ENCODE assay signal across 8 cellular contexts in the genomic region with DNA sequence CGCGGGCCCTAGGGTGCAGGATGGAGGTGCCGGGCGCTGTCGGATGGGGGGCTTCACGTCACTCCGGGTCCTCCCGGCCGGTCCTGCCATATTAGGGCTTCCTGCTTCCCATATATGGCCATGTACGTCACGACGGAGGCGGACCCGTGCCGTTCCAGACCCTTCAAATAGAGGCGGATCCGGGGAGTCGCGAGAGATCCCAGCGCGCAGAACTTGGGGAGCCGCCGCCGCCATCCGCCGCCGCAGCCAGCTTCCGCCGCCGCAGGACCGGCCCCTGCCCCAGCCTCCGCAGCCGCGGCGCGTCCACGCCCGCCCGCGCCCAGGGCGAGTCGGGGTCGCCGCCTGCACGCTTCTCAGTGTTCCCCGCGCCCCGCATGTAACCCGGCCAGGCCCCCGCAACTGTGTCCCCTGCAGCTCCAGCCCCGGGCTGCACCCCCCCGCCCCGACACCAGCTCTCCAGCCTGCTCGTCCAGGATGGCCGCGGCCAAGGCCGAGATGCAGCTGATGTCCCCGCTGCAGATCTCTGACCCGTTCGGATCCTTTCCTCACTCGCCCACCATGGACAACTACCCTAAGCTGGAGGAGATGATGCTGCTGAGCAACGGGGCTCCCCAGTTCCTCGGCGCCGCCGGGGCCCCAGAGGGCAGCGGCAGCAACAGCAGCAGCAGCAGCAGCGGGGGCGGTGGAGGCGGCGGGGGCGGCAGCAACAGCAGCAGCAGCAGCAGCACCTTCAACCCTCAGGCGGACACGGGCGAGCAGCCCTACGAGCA. TPM values are rescaled to one million over a fixed set of nuclear protein-coding genes. Genes with fewer than 3 reads are reported as not detected.
DNase-seq lines count a peak whose midpoint lies in the region; ATAC-seq and TF ChIP-seq lines count a peak whose summit lies in the region.

A gene (plus strand): TSS at position 192 of the 770 bp plus-strand sequence. CDS start 283 bp downstream, at position 475.

- POLR2A ChIA-PET in activated CD4-positive, alpha-beta T cell treated with anti-CD3 and anti-CD28 coated beads for 36 hours (lab: Charles Lee), result interaction anchor here (0.6 to 2.8 kb wide), 14 partner anchors 16 to 134 kb away, joined by 3 to 22 read pairs (median 5); a partner anchor contains a TSS

- intact Hi-C loops in activated CD4-positive, alpha-beta T cell treated with anti-CD3 and anti-CD28 coated beads for 36 hours (cut with DNase I, micrococcal nuclease), result loop anchor here (1.0 to 10.0 kb wide), 5 partner anchors 27 to 1099 kb away; a partner anchor contains a TSS

- no peaks in the 10 kb centered on the region for H3K27me3 Mint-ChIP-seq in activated CD4-positive, alpha-beta T cell treated with anti-CD3 and anti-CD28 coated beads for 36 hours

- DNase-seq in Ammon's horn (ENCODE audit: low spot score) (peak; percentile 99), NCI-H460 (ENCODE audit: extremely low read depth, low read depth) (peak; percentile 96), cerebellum (ENCODE audit: low spot score) (peak; percentile 98), kidney tubule cell (ENCODE audit: low spot score) (peak; percentile 96)
- peak; percentile 96 for DNase-seq in activated CD4-positive, alpha-beta T cell treated with anti-CD3 and anti-CD28 coated beads for 36 hours
- DNase-seq in stimulated activated CD4-positive, alpha-beta T cell treated with anti-CD3 and anti-CD28 coated beads, Interleukin-1b, Interleukin-23, amount 100 ng/mL, for 1 hour (ENCODE audit: low read depth in 2 of 2), result peak; percentile 86 to 89

- CTCF ChIA-PET in activated CD4-positive, alpha-beta T cell treated with anti-CD3 and anti-CD28 coated beads for 36 hours (lab: Charles Lee), result interaction anchor here (0.5 to 3.0 kb wide), 19 partner anchors 10 to 287 kb away, joined by 3 to 12 read pairs (median 4); a partner anchor contains a TSS

- peaks cover 29% of the 10 kb centered on the region for H3K36me3 Mint-ChIP-seq in activated CD4-positive, alpha-beta T cell treated with anti-CD3 and anti-CD28 coated beads for 36 hours (ENCODE audit: low read depth)

- TF ChIP-seq POLR2A in GM19193 (IDR thresholded peaks at IDR 0.05; ENCODE audit: extremely low read depth, insufficient read depth, insufficient read length), result peak; percentile 95

- H3K27ac Mint-ChIP-seq in activated CD4-positive, alpha-beta T cell treated with anti-CD3 and anti-CD28 coated beads for 36 hours, result peak within 1 kb of the TSS; percentile 93

- no peaks in the 10 kb centered on the region for H3K9me3 Mint-ChIP-seq in activated CD4-positive, alpha-beta T cell treated with anti-CD3 and anti-CD28 coated beads for 36 hours (ENCODE audit: low read depth)

- peak within 1 kb of the TSS; percentile 77 for H3K4me3 Mint-ChIP-seq in activated CD4-positive, alpha-beta T cell treated with anti-CD3 and anti-CD28 coated beads for 36 hours

- ATAC-seq in HG03378 (IDR thresholded peaks at IDR 0.05; ENCODE audit: unreplicated experiment), result peak; percentile 51
- peak; percentile 60 for ATAC-seq in activated CD4-positive, alpha-beta T cell treated with anti-CD3 and anti-CD28 coated beads for 36 hours

- peaks cover 44% of the 10 kb centered on the region for H3K4me1 Mint-ChIP-seq in activated CD4-positive, alpha-beta T cell treated with anti-CD3 and anti-CD28 coated beads for 36 hours

RNA-seq across cellular contexts. Expression of the gene that starts here (rescaled TPM):
- total RNA-seq in NCI-H460 (2014; rRNA removed; shearing (Covaris generic)), result 9.2 and 10.6 TPM in 2 replicates
- 4.6 and 5.5 TPM in 2 replicates for polyA plus RNA-seq in NCI-H460 (2014; cell fraction: nucleus; rRNA removed)
- total RNA-seq in activated CD4-positive, alpha-beta T cell treated with anti-CD3 and anti-CD28 coated beads for 36 hours, result 10 to 100 TPM; 45.3 to 48.8 TPM
- 1.9 TPM for total RNA-seq in cerebellum

Comparison
In these comparisons a context has a peak if more than half of its experiments do, and no peak if none do; other contexts are left out.
1. Peak in every context shown above with its lines: DNase-seq and ATAC-seq.